20 cellular contexts compared by ENCODE assay signal in genomic region chr15:55739641-55740040, GRCh38. TPM values are rescaled to one million over a fixed set of nuclear protein-coding genes. Genes with fewer than 3 reads are reported as not detected.
"Had no signal": no experiment of that assay in that cellular context is flagged by ENCODE, and none has a peak within 500 bp of the region (broad histone marks: within the 10 kb centered on the region; RNA-seq: fewer than 3 reads in every experiment).

No MANE protein-coding gene starts in this region.

- H3K9me3 ChIP-seq: body of pancreas, ovary, SK-N-SH, stomach, suprapubic skin, transverse colon had no signal

- H3K36me3 ChIP-seq: ovary, stomach, suprapubic skin, transverse colon had no signal

- H3K36me3 Mint-ChIP-seq: activated CD8-positive, alpha-beta memory T cell treated with anti-CD3 and anti-CD28 coated beads, Interleukin-2, amount 10 ng/mL, durations not matched to agents 7 days and 5 days; stimulated activated memory B cell treated with anti-CD40 and anti-IgM and Interleukin-4, amounts not matched to agents 10 μg/mL and 1 μg/mL and 100 μg/mL, for 72 hours had no signal

- H3K27me3 ChIP-seq: ovary had no signal

- H3K27ac ChIP-seq: body of pancreas, ovary, stomach, suprapubic skin had no signal

- H3K9me2 ChIP-seq: SK-N-SH had no signal

- H3K4me1 Mint-ChIP-seq: activated CD4-positive, alpha-beta T cell treated with anti-CD3 and anti-CD28 coated beads, Interleukin-2, amount 10 ng/mL, durations not matched to agents 24 days and 14 days; activated naive CD8-positive, alpha-beta T cell treated with anti-CD3 and anti-CD28 coated beads, Interleukin-2, amount 50 U/mL, for 24 hours had no signal

- H3K9me3 Mint-ChIP-seq: activated CD4-positive, alpha-beta T cell treated with anti-CD3 and anti-CD28 coated beads, Interleukin-2, amount 10 ng/mL, durations not matched to agents 24 days and 14 days; activated CD8-positive, alpha-beta T cell treated with anti-CD3 and anti-CD28 coated beads for 36 hours; activated naive CD8-positive, alpha-beta T cell treated with anti-CD3 and anti-CD28 coated beads, Interleukin-2, amount 50 U/mL, for 24 hours; stimulated activated memory B cell treated with anti-CD40 and anti-IgM and Interleukin-4, amounts not matched to agents 10 μg/mL and 1 μg/mL and 100 μg/mL, for 72 hours had no signal

- ATAC-seq: activated CD4-positive, CD25-positive, alpha-beta regulatory T cell treated with anti-CD3 and anti-CD28 coated beads, Interleukin-2, amount 50 U/mL, for 24 hours; activated CD8-positive, alpha-beta memory T cell treated with anti-CD3 and anti-CD28 coated beads, Interleukin-2, amount 10 ng/mL, durations not matched to agents 7 days and 5 days; activated CD8-positive, alpha-beta T cell treated with anti-CD3 and anti-CD28 coated beads for 36 hours; activated naive CD8-positive, alpha-beta T cell treated with anti-CD3 and anti-CD28 coated beads, Interleukin-2, amount 50 U/mL, for 24 hours; body of pancreas; stimulated activated memory B cell treated with anti-CD40 and anti-IgM and Interleukin-4, amounts not matched to agents 10 μg/mL and 1 μg/mL and 100 μg/mL, for 72 hours had no signal

- DNase-seq: activated CD4-positive, alpha-beta T cell treated with anti-CD3 and anti-CD28 coated beads, Interleukin-2, amount 10 ng/mL, durations not matched to agents 24 days and 14 days; activated CD8-positive, alpha-beta memory T cell treated with anti-CD3 and anti-CD28 coated beads, Interleukin-2, amount 10 ng/mL, durations not matched to agents 7 days and 5 days; activated CD8-positive, alpha-beta T cell treated with anti-CD3 and anti-CD28 coated beads for 36 hours; activated effector memory CD4-positive, alpha-beta T cell treated with anti-CD3 and anti-CD28 coated beads, Interleukin-2, amount 50 U/mL, for 16 hours; activated naive CD4-positive, alpha-beta T cell treated with anti-CD3 and anti-CD28 coated beads, Interleukin-2, amount 50 U/mL, for 16 hours; activated naive CD8-positive, alpha-beta T cell treated with anti-CD3 and anti-CD28 coated beads, Interleukin-2, amount 50 U/mL, for 24 hours; activated T-cell treated with anti-CD3 and anti-CD28 coated beads for 4 hours; anterior cingulate cortex; body of pancreas; effector CD4-positive, alpha-beta T cell; foreskin melanocyte; ovary; SK-N-SH; stimulated activated CD4-positive, alpha-beta T cell treated with anti-CD3 and anti-CD28 coated beads, Interleukin-2, amount 100 ng/mL, for 24 hours; stomach; transverse colon had no signal

- H3K27ac Mint-ChIP-seq: activated CD4-positive, alpha-beta T cell treated with anti-CD3 and anti-CD28 coated beads, Interleukin-2, amount 10 ng/mL, durations not matched to agents 24 days and 14 days; activated CD8-positive, alpha-beta memory T cell treated with anti-CD3 and anti-CD28 coated beads, Interleukin-2, amount 10 ng/mL, durations not matched to agents 7 days and 5 days; activated CD8-positive, alpha-beta T cell treated with anti-CD3 and anti-CD28 coated beads for 36 hours; activated naive CD8-positive, alpha-beta T cell treated with anti-CD3 and anti-CD28 coated beads, Interleukin-2, amount 50 U/mL, for 24 hours; stimulated activated memory B cell treated with anti-CD40 and anti-IgM and Interleukin-4, amounts not matched to agents 10 μg/mL and 1 μg/mL and 100 μg/mL, for 72 hours had no signal

- H3K4me3 Mint-ChIP-seq: activated CD4-positive, alpha-beta T cell treated with anti-CD3 and anti-CD28 coated beads, Interleukin-2, amount 10 ng/mL, durations not matched to agents 24 days and 14 days; activated CD8-positive, alpha-beta memory T cell treated with anti-CD3 and anti-CD28 coated beads, Interleukin-2, amount 10 ng/mL, durations not matched to agents 7 days and 5 days; activated CD8-positive, alpha-beta T cell treated with anti-CD3 and anti-CD28 coated beads for 36 hours; activated naive CD8-positive, alpha-beta T cell treated with anti-CD3 and anti-CD28 coated beads, Interleukin-2, amount 50 U/mL, for 24 hours; stimulated activated memory B cell treated with anti-CD40 and anti-IgM and Interleukin-4, amounts not matched to agents 10 μg/mL and 1 μg/mL and 100 μg/mL, for 72 hours had no signal

- H3K4me3 ChIP-seq: body of pancreas, stomach, suprapubic skin, transverse colon had no signal

- H3K4me2 ChIP-seq: SK-N-SH had no signal

RNA-seq across cellular contexts. Expression of gene PRTG, which starts 3.3 kb away (rescaled TPM):
- total RNA-seq: activated CD4-positive, alpha-beta T cell treated with anti-CD3 and anti-CD28 coated beads, Interleukin-2, amount 10 ng/mL, durations not matched to agents 24 days and 14 days; activated CD8-positive, alpha-beta memory T cell treated with anti-CD3 and anti-CD28 coated beads, Interleukin-2, amount 10 ng/mL, durations not matched to agents 7 days and 5 days; activated CD8-positive, alpha-beta T cell treated with anti-CD3 and anti-CD28 coated beads for 36 hours; T-helper 2 cell treated with Interferon-gamma antibody and Interleukin-4, amounts not matched to agents 100 ng/mL and 5 ng/mL, for 36 hours had no signal
